13 cellular contexts compared by ENCODE assay signal in genomic region chr4:152073738-152074137, GRCh38.
DNase-seq lines count a peak whose midpoint lies in the region; ATAC-seq and TF ChIP-seq lines count a peak whose summit lies in the region.
"Had no signal": no experiment of that assay in that cellular context is flagged by ENCODE, and none has a peak within 500 bp of the region (broad histone marks: within the 10 kb centered on the region; RNA-seq: fewer than 3 reads in every experiment).

No MANE protein-coding gene starts in this region.

- no peak overlapping the region for H3K27ac Mint-ChIP-seq in glutamatergic neuron (ENCODE audit: unreplicated experiment)

- H3K27me3 Mint-ChIP-seq in glutamatergic neuron (ENCODE audit: unreplicated experiment): peaks cover 2% of the 10 kb centered on the region

- in situ Hi-C loops in SK-MEL-5 (cut with HindIII; ENCODE audit: low pct_unique_long_range_greater_than_20kb, low sequenced_read_pairs): no loop called here

- no peaks in the 10 kb centered on the region for H3K9me3 Mint-ChIP-seq in glutamatergic neuron (ENCODE audit: unreplicated experiment)

- TF ChIP-seq CTCF in glutamatergic neuron (IDR thresholded peaks at IDR 0.05; ENCODE audit: partially characterized antibody, unreplicated experiment): no peak

- peak; percentile 36 for DNase-seq in left cardiac atrium
- DNase-seq in cardiac septum (ENCODE audit: low spot score): no peak
- DNase-seq in SK-MEL-5 (ENCODE audit: low read depth, low spot score): peak; percentile 1
- DNase-seq in iris pigment epithelial cell (ENCODE audit: low read depth): peak; percentile 15
- DNase-seq in glutamatergic neuron: no peak
- DNase-seq in Ammon's horn (ENCODE audit: low spot score): no peak
- no peak for DNase-seq in activated CD8-positive, alpha-beta memory T cell treated with anti-CD3 and anti-CD28 coated beads for 24 hours
- DNase-seq: activated CD4-positive, alpha-beta T cell treated with anti-CD3 and anti-CD28 coated beads for 4 hours; DMS153; hippocampal formation; transverse colon had no signal

- no peaks in the 10 kb centered on the region for H3K36me3 Mint-ChIP-seq in glutamatergic neuron (ENCODE audit: unreplicated experiment)

- peak; percentile 34 to 72 for ATAC-seq in left cardiac atrium
- ATAC-seq in HG03039 (IDR thresholded peaks at IDR 0.05; ENCODE audit: unreplicated experiment): no peak
- ATAC-seq: body of pancreas had no signal

- H3K4me3 Mint-ChIP-seq in glutamatergic neuron (ENCODE audit: unreplicated experiment): no peak overlapping the region

- H3K4me1 Mint-ChIP-seq in glutamatergic neuron (ENCODE audit: low read depth, unreplicated experiment): no peaks in the 10 kb centered on the region

- intact Hi-C loops in left cardiac atrium (cut with DNase I) (no loop called here), cardiac septum (cut with DNase I) (no loop called here)

Comparison
In these comparisons a context has a peak if more than half of its experiments do, and no peak if none do; other contexts are left out.
1. DNase-seq: peak in left cardiac atrium (single experiment), SK-MEL-5 (single experiment) and iris pigment epithelial cell (single experiment); none in cardiac septum (single experiment), glutamatergic neuron (single experiment), Ammon's horn (single experiment) and activated CD8-positive, alpha-beta memory T cell treated with anti-CD3 and anti-CD28 coated beads for 24 hours (single experiment).